20 cellular contexts compared by ENCODE assay signal in genomic region chr2:10490806-10491291, GRCh38. TPM values are rescaled to one million over a fixed set of nuclear protein-coding genes. Genes with fewer than 3 reads are reported as not detected.
DNase-seq lines count a peak whose midpoint lies in the region; ATAC-seq and TF ChIP-seq lines count a peak whose summit lies in the region.
"Had no signal": no experiment of that assay in that cellular context is flagged by ENCODE, and none has a peak within 500 bp of the region (broad histone marks: within the 10 kb centered on the region; RNA-seq: fewer than 3 reads in every experiment).

No MANE protein-coding gene starts in this region.

- TF ChIP-seq POLR2A in transverse colon (IDR thresholded peaks at IDR 0.05) = peak; percentile 67

- H3K4me3 Mint-ChIP-seq in activated T-cell treated with anti-CD3 and anti-CD28 coated beads, Interleukin-2, amount 50 U/mL, for 72 hours = no peak overlapping the region
- H3K4me3 Mint-ChIP-seq in activated CD4-positive, alpha-beta memory T cell treated with anti-CD3 and anti-CD28 coated beads, Interleukin-2, amount 10 ng/mL, durations not matched to agents 7 days and 5 days = no peak overlapping the region
- H3K4me3 Mint-ChIP-seq: CD8-positive, alpha-beta T cell; naive thymus-derived CD4-positive, alpha-beta T cell; stimulated activated naive CD8-positive, alpha-beta T cell treated with anti-CD3 and anti-CD28 coated beads, Interleukin-15, Interleukin-2, amounts not matched to agents 100 ng/mL and 50 ng/mL, for 24 hours; T-helper 1 cell treated with Interleukin-12 subunit alpha and Interleukin-12 subunit beta and Interleukin-4 antibody, amounts not matched to agents 30 μg/mL and 1 μg/mL, for 36 hours had no signal

- CTCF ChIA-PET in activated CD4-positive, alpha-beta memory T cell treated with anti-CD3 and anti-CD28 coated beads, Interleukin-2, amount 10 ng/mL, durations not matched to agents 7 days and 5 days (lab: Charles Lee) = no interaction called here

- H3K4me1 ChIP-seq in lower lobe of right lung = no peaks in the 10 kb centered on the region
- peaks cover 4 to 41% (median 26%) of the 10 kb centered on the region in 4 donors for H3K4me1 ChIP-seq in transverse colon
- H3K4me1 ChIP-seq: ascending aorta, gastrocnemius medialis had no signal

- peak; percentile 1 to 14 for DNase-seq in activated T-cell treated with anti-CD3 and anti-CD28 coated beads, Interleukin-2, amount 50 U/mL, for 48 hours
- no peak for DNase-seq in activated T-cell treated with anti-CD3 and anti-CD28 coated beads, Interleukin-2, amount 50 U/mL, for 72 hours
- peak; percentile 9 for DNase-seq in activated CD4-positive, alpha-beta memory T cell treated with anti-CD3 and anti-CD28 coated beads, Interleukin-2, amount 10 ng/mL, durations not matched to agents 7 days and 5 days
- DNase-seq in lower lobe of right lung (no peak), transverse colon (peak; percentile 75), NCI-H2107 treated with DMSO at 0.1 percent for 48 hours (lab: John Stamatoyannopoulos, UW; ENCODE audit: unreplicated experiment) (no peak)
- no peak for DNase-seq in stimulated activated CD4-positive, alpha-beta T cell treated with anti-CD3 and anti-CD28 coated beads, Interleukin-2, amount 100 ng/mL, for 48 hours
- DNase-seq: activated naive CD4-positive, alpha-beta T cell treated with Interleukin-2 at 50 U/mL for 16 hours; cortex of kidney; gastrocnemius medialis; NCI-H1694; NCI-H345; NK-92 treated with Interleukin-12 subunit alpha and Interleukin-12 subunit beta, amount 100 ng/mL, for 24 hours; posterior cingulate gyrus had no signal

- WGBS in transverse colon (ENCODE audit: low coverage in 1 of 2), 2 donors = 17 to 65% methylated on average over 3 to 8 of the region's 8 CpGs

- TF ChIP-seq CTCF in lower lobe of right lung (IDR thresholded peaks at IDR 0.05) (no peak), transverse colon (IDR thresholded peaks at IDR 0.05) (no peak)

- peaks cover 5% of the 10 kb centered on the region for H3K27me3 ChIP-seq in lower lobe of right lung (ENCODE audit: low read depth)
- H3K27me3 ChIP-seq in transverse colon = peaks cover 6% of the 10 kb centered on the region
- H3K27me3 ChIP-seq: ascending aorta, gastrocnemius medialis had no signal

- H3K27ac Mint-ChIP-seq in activated T-cell treated with anti-CD3 and anti-CD28 coated beads, Interleukin-2, amount 50 U/mL, for 72 hours = no peak overlapping the region
- H3K27ac Mint-ChIP-seq in activated CD4-positive, alpha-beta memory T cell treated with anti-CD3 and anti-CD28 coated beads, Interleukin-2, amount 10 ng/mL, durations not matched to agents 7 days and 5 days = no peak overlapping the region
- H3K27ac Mint-ChIP-seq: CD8-positive, alpha-beta T cell; stimulated activated naive CD8-positive, alpha-beta T cell treated with anti-CD3 and anti-CD28 coated beads, Interleukin-15, Interleukin-2, amounts not matched to agents 100 ng/mL and 50 ng/mL, for 24 hours; T-helper 1 cell treated with Interleukin-12 subunit alpha and Interleukin-12 subunit beta and Interleukin-4 antibody, amounts not matched to agents 30 μg/mL and 1 μg/mL, for 36 hours had no signal

- POLR2A ChIA-PET in activated CD4-positive, alpha-beta memory T cell treated with anti-CD3 and anti-CD28 coated beads, Interleukin-2, amount 10 ng/mL, durations not matched to agents 7 days and 5 days (lab: Charles Lee) = interaction anchor here (0.7 to 0.9 kb wide), 2 partner anchors 18 to 83 kb away, joined by 3 read pairs; no protein-coding TSS in a partner anchor

- H3K4me3 ChIP-seq in lower lobe of right lung (no peak overlapping the region), transverse colon (no peak overlapping the region)
- H3K4me3 ChIP-seq: ascending aorta, gastrocnemius medialis had no signal

- intact Hi-C loops in lower lobe of right lung (cut with DNase I) (no loop called here), transverse colon (cut with DNase I; ENCODE audit: low total_unique reads) (no loop called here)

- H3K36me3 ChIP-seq in lower lobe of right lung (no peaks in the 10 kb centered on the region), transverse colon (no peaks in the 10 kb centered on the region)
- H3K36me3 ChIP-seq: ascending aorta, gastrocnemius medialis had no signal

- H3K9me3 Mint-ChIP-seq in activated T-cell treated with anti-CD3 and anti-CD28 coated beads, Interleukin-2, amount 50 U/mL, for 72 hours = peaks cover 0 to 4% of the 10 kb centered on the region in 2 donors
- H3K9me3 Mint-ChIP-seq in activated CD4-positive, alpha-beta memory T cell treated with anti-CD3 and anti-CD28 coated beads, Interleukin-2, amount 10 ng/mL, durations not matched to agents 7 days and 5 days = no peaks in the 10 kb centered on the region
- H3K9me3 Mint-ChIP-seq: stimulated activated naive CD8-positive, alpha-beta T cell treated with anti-CD3 and anti-CD28 coated beads, Interleukin-15, Interleukin-2, amounts not matched to agents 100 ng/mL and 50 ng/mL, for 24 hours; T-helper 1 cell treated with Interleukin-12 subunit alpha and Interleukin-12 subunit beta and Interleukin-4 antibody, amounts not matched to agents 30 μg/mL and 1 μg/mL, for 36 hours had no signal

- H3K9me3 ChIP-seq in lower lobe of right lung = no peaks in the 10 kb centered on the region
- no peaks in the 10 kb centered on the region for H3K9me3 ChIP-seq in transverse colon
- H3K9me3 ChIP-seq: gastrocnemius medialis had no signal

- in situ Hi-C loops in transverse colon (cut with MboI; ENCODE audit: low pct_ligation_motif_present in 1 of 4, low pct_unique_long_range_greater_than_20kb in 1 of 4, low sequenced_read_pairs in 3 of 4) = no loop called here

- ATAC-seq in activated T-cell treated with anti-CD3 and anti-CD28 coated beads, Interleukin-2, amount 50 U/mL, for 72 hours (replicated peaks in 1 of 2) = no peak
- ATAC-seq in lower lobe of right lung = peak; percentile 51 to 67
- no peak for ATAC-seq in HG03521 (IDR thresholded peaks at IDR 0.05; ENCODE audit: unreplicated experiment)
- ATAC-seq: CD8-positive, alpha-beta T cell; gastrocnemius medialis; naive thymus-derived CD4-positive, alpha-beta T cell had no signal

- peaks cover 21% of the 10 kb centered on the region for H3K27me3 Mint-ChIP-seq in activated T-cell treated with anti-CD3 and anti-CD28 coated beads, Interleukin-2, amount 50 U/mL, for 72 hours (ENCODE audit: low read depth)
- peaks cover 28% of the 10 kb centered on the region for H3K27me3 Mint-ChIP-seq in activated CD4-positive, alpha-beta memory T cell treated with anti-CD3 and anti-CD28 coated beads, Interleukin-2, amount 10 ng/mL, durations not matched to agents 7 days and 5 days

- peaks cover 27% of the 10 kb centered on the region for H3K4me1 Mint-ChIP-seq in activated T-cell treated with anti-CD3 and anti-CD28 coated beads, Interleukin-2, amount 50 U/mL, for 72 hours (ENCODE audit: low read depth)
- peaks cover 20% of the 10 kb centered on the region for H3K4me1 Mint-ChIP-seq in activated CD4-positive, alpha-beta memory T cell treated with anti-CD3 and anti-CD28 coated beads, Interleukin-2, amount 10 ng/mL, durations not matched to agents 7 days and 5 days

- H3K36me3 Mint-ChIP-seq in activated T-cell treated with anti-CD3 and anti-CD28 coated beads, Interleukin-2, amount 50 U/mL, for 72 hours (ENCODE audit: insufficient read depth in 2 of 2) = peaks cover 0 to 8% of the 10 kb centered on the region in 2 donors
- no peaks in the 10 kb centered on the region for H3K36me3 Mint-ChIP-seq in activated CD4-positive, alpha-beta memory T cell treated with anti-CD3 and anti-CD28 coated beads, Interleukin-2, amount 10 ng/mL, durations not matched to agents 7 days and 5 days (ENCODE audit: low read depth)
- H3K36me3 Mint-ChIP-seq: CD8-positive, alpha-beta T cell had no signal

- no peak for TF ChIP-seq EP300 in transverse colon (IDR thresholded peaks at IDR 0.05; ENCODE audit: low read depth)

- H3K27ac ChIP-seq in lower lobe of right lung (no peak overlapping the region), transverse colon (peak overlapping the region; percentile 47 to 83 (median 78))
- H3K27ac ChIP-seq: ascending aorta, gastrocnemius medialis had no signal

RNA-seq across cellular contexts. Expression of gene ODC1, which starts 42.7 kb away (rescaled TPM):
- total RNA-seq in activated T-cell treated with anti-CD3 and anti-CD28 coated beads, Interleukin-2, amount 50 U/mL, for 72 hours = 10 to 100 TPM; 72.0 to 73.5 TPM
- 10 to 100 TPM; 48.1 to 54.9 TPM for total RNA-seq in activated CD4-positive, alpha-beta memory T cell treated with anti-CD3 and anti-CD28 coated beads, Interleukin-2, amount 10 ng/mL, durations not matched to agents 7 days and 5 days
- total RNA-seq in lower lobe of right lung (30.1 TPM), transverse colon (10 to 100 TPM; 36.2 to 75.2 (median 43.2) TPM)

Comparison
In these comparisons a context has a peak if more than half of its experiments do, and no peak if none do; other contexts are left out.
1. DNase-seq: peak in activated T-cell treated with anti-CD3 and anti-CD28 coated beads, Interleukin-2, amount 50 U/mL, for 48 hours (2 of 2), activated CD4-positive, alpha-beta memory T cell treated with anti-CD3 and anti-CD28 coated beads, Interleukin-2, amount 10 ng/mL, durations not matched to agents 7 days and 5 days (single experiment) and transverse colon (single experiment); none in activated T-cell treated with anti-CD3 and anti-CD28 coated beads, Interleukin-2, amount 50 U/mL, for 72 hours (0 of 2), lower lobe of right lung (single experiment), stimulated activated CD4-positive, alpha-beta T cell treated with anti-CD3 and anti-CD28 coated beads, Interleukin-2, amount 100 ng/mL, for 48 hours (0 of 2) and NCI-H2107 treated with DMSO at 0.1 percent for 48 hours (single experiment).
2. ATAC-seq: peak in lower lobe of right lung (2 of 2); none in activated T-cell treated with anti-CD3 and anti-CD28 coated beads, Interleukin-2, amount 50 U/mL, for 72 hours (0 of 2) and HG03521 (single experiment).